Comparison of ENCODE assay signal across 22 cellular contexts in genomic region chr2:54267577-54267976, GRCh38. TPM values are rescaled to one million over a fixed set of nuclear protein-coding genes. Genes with fewer than 3 reads are reported as not detected.
"Had no signal": no experiment of that assay in that cellular context is flagged by ENCODE, and none has a peak within 500 bp of the region (broad histone marks: within the 10 kb centered on the region; RNA-seq: fewer than 3 reads in every experiment).

No MANE protein-coding gene starts in this region.

- DNase-seq: endodermal cell; foreskin melanocyte; head of caudate nucleus; hypothalamus; kidney glomerular epithelial cell; mammary epithelial cell; naive thymus-derived CD4-positive, alpha-beta T cell; posterior cingulate gyrus; sigmoid colon; stimulated activated CD4-positive, alpha-beta T cell treated with anti-CD3 and anti-CD28 coated beads, Interleukin-12 subunit alpha, Interleukin-12 subunit beta, amount 100 ng/mL, for 4 hours; stimulated activated naive CD4-positive, alpha-beta T cell; stomach; uterus had no signal

- H3K27ac Mint-ChIP-seq: endodermal cell; naive thymus-derived CD4-positive, alpha-beta T cell; type B pancreatic cell had no signal

- H3K36me3 Mint-ChIP-seq: type B pancreatic cell had no signal

- H3K27me3 ChIP-seq: neutrophil, sigmoid colon, stomach, uterus had no signal

- H3K27ac ChIP-seq: neutrophil, sigmoid colon, skin epidermis, stomach had no signal

- ATAC-seq: naive thymus-derived CD4-positive, alpha-beta T cell had no signal

- H3K4me3 Mint-ChIP-seq: endodermal cell; naive thymus-derived CD4-positive, alpha-beta T cell; type B pancreatic cell had no signal

- H3K27me3 Mint-ChIP-seq: naive thymus-derived CD4-positive, alpha-beta T cell; type B pancreatic cell had no signal

- H3K9me3 ChIP-seq: neutrophil, sigmoid colon, uterus had no signal

- H3K4me3 ChIP-seq: sigmoid colon, skin epidermis, stomach, uterus had no signal

- H3K4me1 ChIP-seq: sigmoid colon, stomach, uterus had no signal

- H3K36me3 ChIP-seq: neutrophil, sigmoid colon, stomach, uterus had no signal

RNA-seq across cellular contexts. Expression of gene TSPYL6, which starts 11.5 kb away (rescaled TPM):
- total RNA-seq: endodermal cell; lower leg skin; mammary epithelial cell; mesenteric fat pad; mononuclear cell; naive thymus-derived CD4-positive, alpha-beta T cell; osteocyte; pulmonary artery endothelial cell; stomach had no signal
- polyA plus RNA-seq: mammary epithelial cell; naive thymus-derived CD4-positive, alpha-beta T cell; neural cell; sigmoid colon; stomach had no signal
